8 cellular contexts compared by ENCODE assay signal in genomic region chr2:119126650-119127049, GRCh38. TPM values are rescaled to one million over a fixed set of nuclear protein-coding genes. Genes with fewer than 3 reads are reported as not detected.
DNase-seq lines count a peak whose midpoint lies in the region; ATAC-seq, FAIRE-seq and TF ChIP-seq lines count a peak whose summit lies in the region.

No MANE protein-coding gene starts in this region.

- intact Hi-C loops in endothelial cell of umbilical vein (cut with micrococcal nuclease), result loop anchor here (1.0 kb wide), 1 partner anchor 244 kb away; no protein-coding TSS in a partner anchor

- TF ChIP-seq POLR2A in endothelial cell of umbilical vein (IDR thresholded peaks at IDR 0.05; ENCODE audit: low read depth, low read length), result no peak

- H3K9me3 ChIP-seq in SU-DHL-6 (ENCODE audit: insufficient read depth, low read length) (no peaks in the 10 kb centered on the region), endothelial cell of umbilical vein (replicated peaks; ENCODE audit: control insufficient read depth, insufficient read depth, low read length) (no peaks in the 10 kb centered on the region)

- no peaks in the 10 kb centered on the region for H3K79me2 ChIP-seq in SU-DHL-6 (ENCODE audit: insufficient read depth, low read length)
- no peaks in the 10 kb centered on the region for H3K79me2 ChIP-seq in endothelial cell of umbilical vein (ENCODE audit: control insufficient read depth, insufficient read depth, low read length)

- H3K36me3 ChIP-seq in SU-DHL-6 (ENCODE audit: low read length), result no peaks in the 10 kb centered on the region
- no peaks in the 10 kb centered on the region for H3K36me3 ChIP-seq in endothelial cell of umbilical vein (ENCODE audit: control insufficient read depth in 2 of 2, extremely low read depth in 1 of 2, insufficient read depth in 2 of 2, low read length in 2 of 2)

- H3F3A ChIP-seq in SU-DHL-6 (ENCODE audit: insufficient read depth), result no peaks in the 10 kb centered on the region

- H3K4me3 ChIP-seq in SU-DHL-6 (ENCODE audit: insufficient read depth, low read length, poor library complexity, severe bottlenecking) (no peak overlapping the region), endothelial cell of umbilical vein (replicated peaks in 1 of 3; ENCODE audit: insufficient read depth in 1 of 3, low read depth in 1 of 3, low read length in 3 of 3) (no peak overlapping the region)

- peak; percentile 34 for DNase-seq in AG08396 (ENCODE audit: low spot score)
- DNase-seq in endothelial cell of umbilical vein (ENCODE audit: low read depth, low spot score), result no peak
- DNase-seq in stimulated activated CD4-positive, alpha-beta T cell treated with anti-CD3 and anti-CD28 coated beads, Interleukin-1b, Interleukin-23, amount 100 ng/mL, for 4 hours (ENCODE audit: low read depth in 2 of 2), result peak; percentile 8 to 22
- no peak for DNase-seq in effector CD4-positive, alpha-beta T cell

- no peaks in the 10 kb centered on the region for H3K9me2 ChIP-seq in SU-DHL-6 (replicated peaks; ENCODE audit: insufficient read depth, low read length)

- BruUV-seq in endothelial cell of umbilical vein (replicated peaks; lab: Mats Ljungman, UMichigan), result no TSS peak

- H3K27me3 ChIP-seq in SU-DHL-6 (ENCODE audit: low read length) (no peaks in the 10 kb centered on the region), endothelial cell of umbilical vein (ENCODE audit: control insufficient read depth in 2 of 2, insufficient read depth in 2 of 2, low read length in 2 of 2) (no peaks in the 10 kb centered on the region)

- H2AFZ ChIP-seq in SU-DHL-6 (ENCODE audit: low read depth, low read length, severe bottlenecking) (no peak overlapping the region), endothelial cell of umbilical vein (ENCODE audit: low read depth, low read length) (peak overlapping the region; percentile 44)

- H4K20me1 ChIP-seq in SU-DHL-6 (ENCODE audit: low read depth, low read length), result no peaks in the 10 kb centered on the region
- H4K20me1 ChIP-seq in endothelial cell of umbilical vein (replicated peaks; ENCODE audit: control insufficient read depth, extremely low read depth, insufficient read depth, low read length), result no peaks in the 10 kb centered on the region

- FAIRE-seq in endothelial cell of umbilical vein (lab: Jason Lieb, UNC), result no peak

- TF ChIP-seq CTCF in SU-DHL-6 (IDR thresholded peaks at IDR 0.05; ENCODE audit: insufficient read depth, low read length, poor library complexity, severe bottlenecking), result peak; percentile 71
- peak; percentile 38 to 54 for TF ChIP-seq CTCF in endothelial cell of umbilical vein (IDR thresholded peaks at IDR 0.05; ENCODE audit: extremely low read depth in 1 of 2, insufficient read depth in 1 of 2, low read depth in 1 of 2, low read length in 2 of 2)

- CTCF ChIA-PET in endothelial cell of umbilical vein (lab: Charles Lee), result interaction anchor here (0.6 to 1.3 kb wide), 2 partner anchors 22 to 245 kb away, joined by 3 read pairs; no protein-coding TSS in a partner anchor

- dilution Hi-C loops in endothelial cell of umbilical vein (cut with MboI; ENCODE audit: extremely low pct_ligation_motif_present, low sequenced_read_pairs), result no loop called here

- no peaks in the 10 kb centered on the region for H3K9me1 ChIP-seq in endothelial cell of umbilical vein (replicated peaks; ENCODE audit: control insufficient read depth, extremely low read depth, insufficient read depth, low read length)

- H3K4me2 ChIP-seq in SU-DHL-6 (ENCODE audit: low read depth, low read length, poor library complexity, severe bottlenecking) (no peak overlapping the region), endothelial cell of umbilical vein (ENCODE audit: insufficient read depth, low read length) (no peak overlapping the region)

- H3K9ac ChIP-seq in SU-DHL-6 (ENCODE audit: low read length) (no peak overlapping the region), endothelial cell of umbilical vein (replicated peaks; ENCODE audit: extremely low read depth, insufficient read depth, low read length) (no peak overlapping the region)

- no peak overlapping the region for H3K27ac ChIP-seq in SU-DHL-6 (ENCODE audit: low read depth, low read length)
- no peak overlapping the region for H3K27ac ChIP-seq in endothelial cell of umbilical vein (ENCODE audit: insufficient read depth, low read depth, low read length)

- H3K4me1 ChIP-seq in endothelial cell of umbilical vein (ENCODE audit: control insufficient read depth, extremely low read depth, insufficient read depth, low read length), result no peaks in the 10 kb centered on the region

- POLR2A ChIA-PET in endothelial cell of umbilical vein (lab: Charles Lee), result no interaction called here

- peak; percentile 70 for ATAC-seq in GM21576 (IDR thresholded peaks at IDR 0.05; ENCODE audit: unreplicated experiment)
- no peak for ATAC-seq in HG03039 (IDR thresholded peaks at IDR 0.05; ENCODE audit: unreplicated experiment)
- no peak for ATAC-seq in GM19328 (IDR thresholded peaks at IDR 0.05; ENCODE audit: unreplicated experiment)

TF ChIP-seq in endothelial cell of umbilical vein, 7 proteins besides CTCF, POLR2A, EP300 and RAD21:
- no peak for TF ChIP-seq FOS (IDR thresholded peaks at IDR 0.05; ENCODE audit: borderline replicate concordance, insufficient read depth, low read length)
- TF ChIP-seq EZH2 (IDR thresholded peaks at IDR 0.05; ENCODE audit: borderline replicate concordance, low read depth, low read length, severe bottlenecking), result no peak
- TF ChIP-seq GATA2 (IDR thresholded peaks at IDR 0.05; ENCODE audit: insufficient read depth, insufficient read length, low read depth, low read length), result no peak
- no peak for TF ChIP-seq MYC (IDR thresholded peaks at IDR 0.05; ENCODE audit: low read depth, low read length)
- no peak for TF ChIP-seq MAX (IDR thresholded peaks at IDR 0.05; ENCODE audit: insufficient read depth, insufficient read length)
- no peak for TF ChIP-seq POLR2AphosphoS5 (IDR thresholded peaks at IDR 0.05; ENCODE audit: insufficient read depth, low read depth, low read length)
- no peak for TF ChIP-seq JUN (IDR thresholded peaks at IDR 0.05; ENCODE audit: borderline replicate concordance, insufficient read depth, insufficient read length, low read depth)
TF ChIP-seq in endothelial cell of umbilical vein: peak in this region for 0.

RNA-seq across cellular contexts. Expression of gene C1QL2, which starts 31.9 kb away (rescaled TPM):
- total RNA-seq in endothelial cell of umbilical vein, result not detected in 2 replicates
- polyA plus RNA-seq in endothelial cell of umbilical vein, result not detected in 2 replicates
- polyA plus RNA-seq in endothelial cell of umbilical vein (2011; cell fraction: cytosol; rRNA removed), result not detected in 2 replicates
- polyA plus RNA-seq in endothelial cell of umbilical vein (2011; cell fraction: nucleus; rRNA removed), result not detected in 2 replicates
- polyA plus RNA-seq in endothelial cell of umbilical vein (2012), result not detected in 2 replicates
- polyA minus RNA-seq in endothelial cell of umbilical vein, result not detected in 2 replicates
- not detected for polyA minus RNA-seq in endothelial cell of umbilical vein (2011; cell fraction: cytosol; rRNA and poly(A)+ RNA removed)
- not detected in 2 replicates for polyA minus RNA-seq in endothelial cell of umbilical vein (2011; cell fraction: nucleus; rRNA and poly(A)+ RNA removed)

Comparison
In these comparisons a context has a peak if more than half of its experiments do, and no peak if none do; other contexts are left out.
1. DNase-seq: peak in AG08396 (single experiment) and stimulated activated CD4-positive, alpha-beta T cell treated with anti-CD3 and anti-CD28 coated beads, Interleukin-1b, Interleukin-23, amount 100 ng/mL, for 4 hours (2 of 2); none in endothelial cell of umbilical vein (single experiment) and effector CD4-positive, alpha-beta T cell (single experiment).